1 cellular context compared by ENCODE assay signal in the genomic region with DNA sequence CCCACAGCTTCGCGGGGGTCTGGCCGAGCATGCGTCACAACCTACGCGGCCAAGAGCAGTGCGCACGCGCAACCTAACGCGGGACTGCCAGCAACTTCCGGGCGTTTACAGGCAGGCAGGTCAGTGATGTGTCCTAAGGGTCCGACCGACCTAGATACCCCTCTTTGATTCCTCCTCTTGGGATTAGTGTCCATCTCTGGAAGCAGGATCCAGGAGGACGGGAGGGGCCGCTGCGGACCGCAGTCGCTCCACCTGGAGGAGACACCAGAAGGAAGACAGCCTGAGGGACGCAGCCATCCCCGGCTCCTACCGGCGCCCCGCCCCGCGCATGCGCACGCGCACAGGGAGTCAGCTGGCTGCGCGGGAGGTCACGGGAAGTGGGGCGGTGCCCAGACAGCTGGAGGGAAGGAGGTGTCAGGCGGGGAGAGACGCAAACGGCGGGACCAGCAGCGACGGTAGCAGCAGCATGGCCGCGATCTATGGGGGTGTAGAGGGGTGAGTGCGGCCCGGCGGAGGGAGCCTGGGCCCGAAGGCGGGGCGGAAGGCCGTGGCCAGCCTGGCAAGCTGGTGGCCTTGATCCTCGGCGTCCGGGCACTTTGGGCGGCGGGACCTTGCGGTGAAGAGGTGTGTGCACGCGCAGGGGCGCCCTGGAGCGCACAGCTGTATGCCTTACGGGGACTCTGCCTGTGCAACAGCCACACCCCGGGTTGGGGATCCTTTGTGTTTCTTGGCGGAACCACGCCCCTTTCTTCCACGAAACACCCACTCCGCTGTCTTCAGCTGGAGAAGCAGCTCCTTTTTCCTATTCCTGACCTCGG.
TF ChIP-seq lines count a peak whose summit lies in the region.

Gene NAGK, plus strand, starts transcription at position 431 of the 818 bp plus-strand sequence. Its CDS starts 36 bp downstream, at position 467.

TF ChIP-seq in HepG2, 621 proteins besides CTCF, POLR2A, EP300 and RAD21 (continued from another document and continues in another):
- TF ChIP-seq PATZ1 (CRISPR knock-in tag; IDR thresholded peaks at IDR 0.05) (peak; percentile 54; the same call in 1 of the 2 replicates), NR1H2 (CRISPR knock-in tag; IDR thresholded peaks at IDR 0.05; ENCODE audit: borderline replicate concordance, low read depth) (peak; percentile 95), ZFP82 (CRISPR knock-in tag; IDR thresholded peaks at IDR 0.05; ENCODE audit: borderline replicate concordance) (peak; percentile 96), CCDC6 (CRISPR knock-in tag; IDR thresholded peaks at IDR 0.05) (peak; percentile 91), ZNF143 (CRISPR knock-in tag; IDR thresholded peaks at IDR 0.05) (peak; percentile 92), ZNF260 (CRISPR knock-in tag; IDR thresholded peaks at IDR 0.05; ENCODE audit: borderline replicate concordance, low read depth) (no peak; the same call in 1 of the 2 replicates), ZFP36L2 (CRISPR knock-in tag; IDR thresholded peaks at IDR 0.05) (no peak; the same call in 1 of the 2 replicates), ATF7-NPFF (CRISPR knock-in tag; IDR thresholded peaks at IDR 0.05; ENCODE audit: low read depth) (peak; percentile 89), TAF15 (IDR thresholded peaks at IDR 0.05; ENCODE audit: low read depth, low read length, poor library complexity, severe bottlenecking) (peak; percentile 26), ZMYM3 (CRISPR knock-in tag; IDR thresholded peaks at IDR 0.05) (peak; percentile 48; the same call in 1 of the 2 replicates), THAP8 (CRISPR knock-in tag; IDR thresholded peaks at IDR 0.05; ENCODE audit: borderline replicate concordance) (peak; percentile 99; the same call in 1 of the 2 replicates), ZNF256 (CRISPR knock-in tag; conservative IDR thresholded peaks at IDR 0.05) (peak; percentile 82; the same call in 1 of the 2 replicates), USF2 (IDR thresholded peaks at IDR 0.05; ENCODE audit: low read depth, low read length) (peak; percentile 65), USF2 (CRISPR knock-in tag; IDR thresholded peaks at IDR 0.05; ENCODE audit: borderline replicate concordance) (peak; percentile 83; the same call in 1 of the 2 replicates), GATAD1 (CRISPR knock-in tag; IDR thresholded peaks at IDR 0.05) (peak; percentile 96), ARNTL (CRISPR knock-in tag; IDR thresholded peaks at IDR 0.05) (peak; percentile 85), CCAR2 (optimal IDR thresholded peaks at IDR 0.05; ENCODE audit: low read depth, low read length) (no peak), DMAP1 (CRISPR knock-in tag; IDR thresholded peaks at IDR 0.05) (peak; percentile 100), ZNF12 (CRISPR knock-in tag; IDR thresholded peaks at IDR 0.05) (peak; percentile 78), ZNF674 (CRISPR knock-in tag; IDR thresholded peaks at IDR 0.05; ENCODE audit: low read depth) (peak; percentile 97), SP1 (IDR thresholded peaks at IDR 0.05) (no peak), SP1 (CRISPR knock-in tag; IDR thresholded peaks at IDR 0.05) (peak; percentile 95), PRDM4 (CRISPR knock-in tag; IDR thresholded peaks at IDR 0.05; ENCODE audit: borderline replicate concordance) (no peak), SNAPC2 (CRISPR knock-in tag; IDR thresholded peaks at IDR 0.05) (no peak), JUND (CRISPR knock-in tag; IDR thresholded peaks at IDR 0.05) (peak; percentile 6), ZNF644 (CRISPR knock-in tag; IDR thresholded peaks at IDR 0.05; ENCODE audit: low read depth) (no peak), ZNF569 (CRISPR knock-in tag; IDR thresholded peaks at IDR 0.05; ENCODE audit: borderline replicate concordance) (peak; percentile 98; the same call in 1 of the 2 replicates), ZNF781 (CRISPR knock-in tag; IDR thresholded peaks at IDR 0.05; ENCODE audit: borderline replicate concordance, not compliant biosample characterization) (peak; percentile 94), RBM22 (optimal IDR thresholded peaks at IDR 0.05; ENCODE audit: low read length) (peak; percentile 70), ZNF749 (CRISPR knock-in tag; IDR thresholded peaks at IDR 0.05; ENCODE audit: borderline replicate concordance) (peak; percentile 90), TBX3 (IDR thresholded peaks at IDR 0.05; ENCODE audit: borderline replicate concordance) (peak; percentile 94), HNRNPL (IDR thresholded peaks at IDR 0.05; ENCODE audit: low read depth, low read length) (peak; percentile 65; the same call in 1 of the 2 replicates), FOXK1 (CRISPR knock-in tag; IDR thresholded peaks at IDR 0.05; ENCODE audit: borderline replicate concordance, low read depth) (peak; percentile 87; the same call in 1 of the 2 replicates), HNRNPK (IDR thresholded peaks at IDR 0.05; ENCODE audit: low read depth, low read length, poor library complexity, severe bottlenecking) (peak; percentile 99), ZNF768 (CRISPR knock-in tag; IDR thresholded peaks at IDR 0.05) (no peak; the same call in none of the 2 replicates)
- TF ChIP-seq, protein P1, sequence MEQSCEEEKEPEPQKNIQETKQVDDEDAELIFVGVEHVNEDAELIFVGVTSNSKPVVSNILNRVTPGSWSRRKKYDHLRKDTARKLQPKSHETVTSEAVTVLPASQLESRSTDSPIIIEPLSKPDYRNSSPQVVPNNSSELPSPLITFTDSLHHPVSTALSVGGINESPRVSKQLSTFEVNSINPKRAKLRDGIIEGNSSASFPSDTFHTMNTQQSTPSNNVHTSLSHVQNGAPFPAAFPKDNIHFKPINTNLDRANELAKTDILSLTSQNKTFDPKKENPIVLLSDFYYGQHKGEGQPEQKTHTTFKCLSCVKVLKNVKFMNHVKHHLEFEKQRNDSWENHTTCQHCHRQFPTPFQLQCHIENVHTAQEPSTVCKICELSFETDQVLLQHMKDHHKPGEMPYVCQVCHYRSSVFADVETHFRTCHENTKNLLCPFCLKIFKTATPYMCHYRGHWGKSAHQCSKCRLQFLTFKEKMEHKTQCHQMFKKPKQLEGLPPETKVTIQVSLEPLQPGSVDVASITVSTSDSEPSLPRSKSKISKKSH (CRISPR knock-in tag; IDR thresholded peaks at IDR 0.05; ENCODE audit: borderline replicate concordance): 0 out of 2 replicates have a peak, but pooled peaks have one; percentile 37
- TF ChIP-seq, protein P2, sequence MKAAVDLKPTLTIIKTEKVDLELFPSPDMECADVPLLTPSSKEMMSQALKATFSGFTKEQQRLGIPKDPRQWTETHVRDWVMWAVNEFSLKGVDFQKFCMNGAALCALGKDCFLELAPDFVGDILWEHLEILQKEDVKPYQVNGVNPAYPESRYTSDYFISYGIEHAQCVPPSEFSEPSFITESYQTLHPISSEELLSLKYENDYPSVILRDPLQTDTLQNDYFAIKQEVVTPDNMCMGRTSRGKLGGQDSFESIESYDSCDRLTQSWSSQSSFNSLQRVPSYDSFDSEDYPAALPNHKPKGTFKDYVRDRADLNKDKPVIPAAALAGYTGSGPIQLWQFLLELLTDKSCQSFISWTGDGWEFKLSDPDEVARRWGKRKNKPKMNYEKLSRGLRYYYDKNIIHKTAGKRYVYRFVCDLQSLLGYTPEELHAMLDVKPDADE (CRISPR knock-in tag; IDR thresholded peaks at IDR 0.05): peak; percentile 88
- TF ChIP-seq, protein P3, sequence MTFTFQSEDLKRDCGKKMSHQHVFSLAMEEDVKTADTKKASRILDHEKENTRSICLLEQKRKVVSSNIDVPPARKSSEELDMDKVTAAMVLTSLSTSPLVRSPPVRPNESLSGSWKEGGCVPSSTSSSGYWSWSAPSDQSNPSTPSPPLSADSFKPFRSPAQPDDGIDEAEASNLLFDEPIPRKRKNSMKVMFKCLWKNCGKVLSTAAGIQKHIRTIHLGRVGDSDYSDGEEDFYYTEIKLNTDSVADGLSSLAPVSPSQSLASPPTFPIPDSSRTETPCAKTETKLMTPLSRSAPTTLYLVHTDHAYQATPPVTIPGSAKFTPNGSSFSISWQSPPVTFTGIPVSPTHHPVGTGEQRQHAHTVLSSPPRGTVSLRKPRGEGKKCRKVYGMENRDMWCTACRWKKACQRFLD (CRISPR knock-in tag; IDR thresholded peaks at IDR 0.05; ENCODE audit: borderline replicate concordance): peak; percentile 98; the same call in 1 of the 2 replicates
- TF ChIP-seq, protein P4, sequence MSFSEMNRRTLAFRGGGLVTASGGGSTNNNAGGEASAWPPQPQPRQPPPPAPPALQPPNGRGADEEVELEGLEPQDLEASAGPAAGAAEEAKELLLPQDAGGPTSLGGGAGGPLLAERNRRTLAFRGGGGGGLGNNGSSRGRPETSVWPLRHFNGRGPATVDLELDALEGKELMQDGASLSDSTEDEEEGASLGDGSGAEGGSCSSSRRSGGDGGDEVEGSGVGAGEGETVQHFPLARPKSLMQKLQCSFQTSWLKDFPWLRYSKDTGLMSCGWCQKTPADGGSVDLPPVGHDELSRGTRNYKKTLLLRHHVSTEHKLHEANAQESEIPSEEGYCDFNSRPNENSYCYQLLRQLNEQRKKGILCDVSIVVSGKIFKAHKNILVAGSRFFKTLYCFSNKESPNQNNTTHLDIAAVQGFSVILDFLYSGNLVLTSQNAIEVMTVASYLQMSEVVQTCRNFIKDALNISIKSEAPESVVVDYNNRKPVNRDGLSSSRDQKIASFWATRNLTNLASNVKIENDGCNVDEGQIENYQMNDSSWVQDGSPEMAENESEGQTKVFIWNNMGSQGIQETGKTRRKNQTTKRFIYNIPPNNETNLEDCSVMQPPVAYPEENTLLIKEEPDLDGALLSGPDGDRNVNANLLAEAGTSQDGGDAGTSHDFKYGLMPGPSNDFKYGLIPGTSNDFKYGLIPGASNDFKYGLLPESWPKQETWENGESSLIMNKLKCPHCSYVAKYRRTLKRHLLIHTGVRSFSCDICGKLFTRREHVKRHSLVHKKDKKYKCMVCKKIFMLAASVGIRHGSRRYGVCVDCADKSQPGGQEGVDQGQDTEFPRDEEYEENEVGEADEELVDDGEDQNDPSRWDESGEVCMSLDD (CRISPR knock-in tag; IDR thresholded peaks at IDR 0.05; ENCODE audit: borderline replicate concordance): peak; percentile 88
